8 cellular contexts compared by ENCODE assay signal in genomic region chr3:196317702-196318467, GRCh38. TPM values are rescaled to one million over a fixed set of nuclear protein-coding genes. Genes with fewer than 3 reads are reported as not detected.
DNase-seq lines count a peak whose midpoint lies in the region; ATAC-seq and TF ChIP-seq lines count a peak whose summit lies in the region.

Gene DYNLT2B, minus strand, starts transcription at chr3:196318240. Its CDS starts 88 bp downstream, at chr3:196318152.

- no peaks in the 10 kb centered on the region for H3K27me3 Mint-ChIP-seq in naive B cell

- peak within 1 kb of the TSS; percentile 94 to 99 (median 98) for H3K27ac Mint-ChIP-seq in naive B cell
- peak within 1 kb of the TSS; percentile 98 for H3K27ac Mint-ChIP-seq in stimulated activated effector memory CD8-positive, alpha-beta T cell treated with anti-CD3 and anti-CD28 coated beads, Interleukin-12 subunit alpha, Interleukin-12 subunit beta, amount 100 ng/mL, for 72 hours

- peak; percentile 95 for DNase-seq in DMS53 (lab: John Stamatoyannopoulos, UW)
- DNase-seq in KBM-7, result peak; percentile 92
- peak; percentile 62 for DNase-seq in Panc1 (ENCODE audit: low read depth, low spot score)
- DNase-seq in activated T-cell treated with anti-CD3 and anti-CD28 coated beads, Interleukin-2, amount 50 U/mL, for 48 hours, result peak; percentile 89 to 92
- peak; percentile 47 for DNase-seq in esophagus squamous epithelium (lab: John Stamatoyannopoulos, UW)
- peak; percentile 90 for DNase-seq in naive B cell
- peak; percentile 75 to 92 for DNase-seq in stimulated activated effector memory CD8-positive, alpha-beta T cell treated with anti-CD3 and anti-CD28 coated beads, Interleukin-12 subunit alpha, Interleukin-12 subunit beta, amount 100 ng/mL, for 72 hours (ENCODE audit: low spot score in 2 of 2)

- H3K36me3 ChIP-seq in Panc1 (ENCODE audit: control insufficient read depth, insufficient read depth, low read length) (0 out of 2 replicates have a peak, but pooled peaks cover 2% of the 10 kb centered on the region), esophagus squamous epithelium (no peaks in the 10 kb centered on the region)

- H3K9me3 Mint-ChIP-seq in naive B cell, result no peaks in the 10 kb centered on the region
- no peaks in the 10 kb centered on the region for H3K9me3 Mint-ChIP-seq in stimulated activated effector memory CD8-positive, alpha-beta T cell treated with anti-CD3 and anti-CD28 coated beads, Interleukin-12 subunit alpha, Interleukin-12 subunit beta, amount 100 ng/mL, for 72 hours

- ATAC-seq in GM21619 (IDR thresholded peaks at IDR 0.05; ENCODE audit: unreplicated experiment) (peak; percentile 83), Panc1 (peak; percentile 96), naive B cell (ENCODE audit: low read depth in 2 of 2) (peak; percentile 89 to 92)
- ATAC-seq in stimulated activated effector memory CD8-positive, alpha-beta T cell treated with anti-CD3 and anti-CD28 coated beads, Interleukin-12 subunit alpha, Interleukin-12 subunit beta, amount 100 ng/mL, for 72 hours, result peak; percentile 93

- BruUV-seq in Panc1 (replicated peaks; lab: Mats Ljungman, UMichigan), result no TSS peak

- H3K27me3 ChIP-seq in Panc1 (ENCODE audit: control insufficient read depth, insufficient read depth, low read length) (no peaks in the 10 kb centered on the region), esophagus squamous epithelium (no peaks in the 10 kb centered on the region)

- CTCF ChIA-PET in Panc1 (lab: Charles Lee), result no interaction called here

- H3K27ac ChIP-seq in Panc1 (ENCODE audit: low read length) (peak within 1 kb of the TSS; percentile 78), esophagus squamous epithelium (peak within 1 kb of the TSS; percentile 86 to 97 (median 97))

- peaks cover 0 to 16% (median 7%) of the 10 kb centered on the region in 3 donors for H3K4me1 Mint-ChIP-seq in naive B cell
- H3K4me1 Mint-ChIP-seq in stimulated activated effector memory CD8-positive, alpha-beta T cell treated with anti-CD3 and anti-CD28 coated beads, Interleukin-12 subunit alpha, Interleukin-12 subunit beta, amount 100 ng/mL, for 72 hours, result peaks cover 10% of the 10 kb centered on the region

- H3K4me1 ChIP-seq in Panc1 (ENCODE audit: control insufficient read depth, insufficient read depth, low read length) (no peaks in the 10 kb centered on the region), esophagus squamous epithelium (peaks cover 4 to 31% (median 6%) of the 10 kb centered on the region in 3 donors)

- WGBS in esophagus squamous epithelium, 2 donors, result 0% methylated on average over 11 of the region's 90 CpGs; no CpG with 5 or more reads in 1 of the 2 donors

- H3K4me3 ChIP-seq in Panc1 (ENCODE audit: low read depth in 2 of 2, low read length in 2 of 2) (peak within 1 kb of the TSS; percentile 66 to 83), esophagus squamous epithelium (peak within 1 kb of the TSS; percentile 53 to 98 (median 88))

- H3K36me3 Mint-ChIP-seq in naive B cell, result no peaks in the 10 kb centered on the region
- peaks cover 16% of the 10 kb centered on the region for H3K36me3 Mint-ChIP-seq in stimulated activated effector memory CD8-positive, alpha-beta T cell treated with anti-CD3 and anti-CD28 coated beads, Interleukin-12 subunit alpha, Interleukin-12 subunit beta, amount 100 ng/mL, for 72 hours

- TF ChIP-seq POLR2A in esophagus squamous epithelium (IDR thresholded peaks at IDR 0.05), result peak in 3 of 4 donors; percentile 45 to 83 (median 60)

- no peaks in the 10 kb centered on the region for H3K9me3 ChIP-seq in Panc1 (ENCODE audit: control insufficient read depth, insufficient read depth, low read depth, low read length)
- no peaks in the 10 kb centered on the region for H3K9me3 ChIP-seq in esophagus squamous epithelium

- in situ Hi-C loops in KBM-7 (cut with MboI; ENCODE audit: low pct_unique_long_range_greater_than_20kb, low sequenced_read_pairs) (no loop called here), Panc1 (cut with HindIII; ENCODE audit: low pct_unique_long_range_greater_than_20kb, low sequenced_read_pairs) (no loop called here)

- TF ChIP-seq CTCF in Panc1 (IDR thresholded peaks at IDR 0.05), result no peak
- peak in 1 of 6 experiments; percentile 37 for TF ChIP-seq CTCF in esophagus squamous epithelium (IDR thresholded peaks at IDR 0.05)

- H3K4me3 Mint-ChIP-seq in naive B cell, result peak within 1 kb of the TSS; percentile 94 to 98 (median 96)
- peak within 1 kb of the TSS; percentile 92 for H3K4me3 Mint-ChIP-seq in stimulated activated effector memory CD8-positive, alpha-beta T cell treated with anti-CD3 and anti-CD28 coated beads, Interleukin-12 subunit alpha, Interleukin-12 subunit beta, amount 100 ng/mL, for 72 hours

- POLR2A ChIA-PET in Panc1 (lab: Charles Lee), result interaction anchor here (0.6 to 1.0 kb wide), 8 partner anchors 10 to 1355 kb away, joined by 3 to 15 read pairs (median 3); no protein-coding TSS in a partner anchor

- intact Hi-C loops in Panc1 (cut with micrococcal nuclease; ENCODE audit: unreplicated experiment), result no loop called here
- intact Hi-C loops in esophagus squamous epithelium (cut with DNase I), result no loop called here

RNA-seq across cellular contexts. Expression of gene DYNLT2B, which starts in this region (rescaled TPM):
- total RNA-seq in Panc1 (2021; ENCODE audit: unreplicated experiment), result 41.4 TPM
- 44.7 TPM for polyA plus RNA-seq in Panc1 (2012; ENCODE audit: insufficient read length)
- 10 to 100 TPM in 1 of 4 donors, 1 to 10 TPM in 3; 6.6 to 16.6 (median 8.4) TPM for total RNA-seq in esophagus squamous epithelium
- 10 to 100 TPM in 2 of 6 donors, 1 to 10 TPM in 4; 6.7 to 28.5 (median 9.5) TPM for polyA plus RNA-seq in naive B cell (ENCODE audit: low read depth in 6 of 6)

Comparison
In these comparisons a context has a peak if more than half of its experiments do, and no peak if none do; other contexts are left out.
1. Peak in every context shown above with its lines: DNase-seq, ATAC-seq, H3K4me3 ChIP-seq and H3K27ac ChIP-seq.